Comparison of ENCODE assay signal across 1 cellular context in the genomic region with DNA sequence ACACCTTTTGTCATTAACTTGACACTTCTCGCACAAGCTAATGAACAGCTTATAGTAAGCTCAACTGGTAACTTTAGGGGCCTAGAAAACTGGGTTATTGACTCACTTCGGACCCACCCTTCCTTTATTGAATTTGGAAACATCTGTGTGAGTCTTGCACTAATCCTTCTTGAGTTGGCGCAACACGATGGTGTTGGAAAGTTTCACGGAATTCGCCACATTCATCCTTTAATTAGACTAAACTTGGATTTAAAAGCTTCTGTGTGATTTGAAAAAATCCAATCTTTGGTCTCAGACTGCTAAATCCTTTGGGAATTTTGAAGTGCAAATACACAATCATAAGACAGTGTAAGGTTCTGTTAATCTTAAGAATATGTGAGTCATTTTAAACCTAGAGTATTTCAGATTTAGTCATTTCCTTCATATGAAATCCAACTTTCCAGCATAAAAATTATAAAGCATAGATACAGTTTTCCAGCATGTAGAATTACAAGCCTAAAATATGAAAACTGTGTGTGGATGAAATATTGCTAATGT.
TF ChIP-seq lines count a peak whose summit lies in the region.

No MANE protein-coding gene starts in this region.

TF ChIP-seq in SK-N-SH, 30 proteins besides CTCF, POLR2A, EP300 and RAD21:
- TF ChIP-seq FOSL2 (IDR thresholded peaks at IDR 0.05; ENCODE audit: borderline replicate concordance, low read depth) (0 out of 2 replicates have a peak, but pooled peaks have one; percentile 22), RXRA (IDR thresholded peaks at IDR 0.05; ENCODE audit: borderline replicate concordance, low read depth) (no peak)
